In genomic region chr2:218687400-218688060, GRCh38 we compare ENCODE assay signal across 8 cellular contexts. TPM values are rescaled to one million over a fixed set of nuclear protein-coding genes. Genes with fewer than 3 reads are reported as not detected.
DNase-seq lines count a peak whose midpoint lies in the region; ATAC-seq and TF ChIP-seq lines count a peak whose summit lies in the region.
"Not testable (repeated sequence)": the region's sequence is repeated elsewhere in the genome, so short reads cannot be mapped to it uniquely, and the experiment has no call there.

No MANE protein-coding gene starts in this region.

- not testable (repeated sequence) for H3K4me2 ChIP-seq in PC-3 (ENCODE audit: low read length)

- not testable (repeated sequence) for H3K27me3 Mint-ChIP-seq in activated CD8-positive, alpha-beta memory T cell treated with anti-CD3 and anti-CD28 coated beads, Interleukin-2, amount 10 ng/mL, durations not matched to agents 7 days and 5 days

- not testable (repeated sequence) for H3K9me3 ChIP-seq in BE2C; PC-3 (ENCODE audit: low read length)

- H3K79me2 ChIP-seq in PC-3 (ENCODE audit: low read length): not testable (repeated sequence)

- DNase-seq in BE2C (peak; percentile 69), GM19240 (ENCODE audit: insufficient read length, low spot score) (peak; percentile 34), NCI-H1105 (lab: John Stamatoyannopoulos, UW) (peak; percentile 24), PC-3 (peak; percentile 89), epithelial cell of esophagus (ENCODE audit: low read depth) (peak; percentile 84), left kidney (ENCODE audit: low read depth, low spot score) (peak; percentile 87), smooth muscle cell of the brain vasculature (ENCODE audit: low read depth, low spot score) (peak; percentile 32)
- DNase-seq in activated CD8-positive, alpha-beta memory T cell treated with anti-CD3 and anti-CD28 coated beads, Interleukin-2, amount 10 ng/mL, durations not matched to agents 7 days and 5 days: peak; percentile 51

- not testable (repeated sequence) for H3K9me2 ChIP-seq in PC-3 (replicated peaks; ENCODE audit: low read length)

- CTCF ChIA-PET in PC-3 (lab: Charles Lee): interaction anchor here (0.5 to 1.3 kb wide), 4 partner anchors 29 to 168 kb away, joined by 3 to 20 read pairs (median 12); partner anchors contain the start of genes BCS1L and ZNF142
- CTCF ChIA-PET in activated CD8-positive, alpha-beta memory T cell treated with anti-CD3 and anti-CD28 coated beads, Interleukin-2, amount 10 ng/mL, durations not matched to agents 7 days and 5 days (lab: Charles Lee): interaction anchor here (0.6 to 2.6 kb wide), 14 partner anchors 10 to 386 kb away, joined by 3 to 15 read pairs (median 4); partner anchors contain the start of genes BCS1L, TTLL4 and ZNF142

- not testable (repeated sequence) for H3K4me1 Mint-ChIP-seq in activated CD8-positive, alpha-beta memory T cell treated with anti-CD3 and anti-CD28 coated beads, Interleukin-2, amount 10 ng/mL, durations not matched to agents 7 days and 5 days

- H3K27me3 ChIP-seq in BE2C; PC-3 (ENCODE audit: low read length): not testable (repeated sequence)

- H3K4me1 ChIP-seq in BE2C; PC-3 (ENCODE audit: insufficient read depth, low read length): not testable (repeated sequence)

- not testable (repeated sequence) for H4K20me1 ChIP-seq in PC-3 (ENCODE audit: low read length)

- H2AFZ ChIP-seq in PC-3 (ENCODE audit: low read length): peak overlapping the region; percentile 45; the same call in 1 of the 2 replicates

- H3F3A ChIP-seq in PC-3 (ENCODE audit: low read length, unreplicated experiment): not testable (repeated sequence)

- H3K9me3 Mint-ChIP-seq in activated CD8-positive, alpha-beta memory T cell treated with anti-CD3 and anti-CD28 coated beads, Interleukin-2, amount 10 ng/mL, durations not matched to agents 7 days and 5 days (ENCODE audit: low read depth): not testable (repeated sequence)

- H3K36me3 ChIP-seq in BE2C; PC-3 (ENCODE audit: low read depth, low read length): not testable (repeated sequence)

- H3K4me3 Mint-ChIP-seq in activated CD8-positive, alpha-beta memory T cell treated with anti-CD3 and anti-CD28 coated beads, Interleukin-2, amount 10 ng/mL, durations not matched to agents 7 days and 5 days: not testable (repeated sequence)

- POLR2A ChIA-PET in PC-3 (lab: Charles Lee; ENCODE audit: unreplicated experiment): not testable (repeated sequence)

- not testable (repeated sequence) for H3K4me3 ChIP-seq in BE2C (ENCODE audit: low read depth, low read length); PC-3 (ENCODE audit: low read length); epithelial cell of esophagus (ENCODE audit: low read length)

- not testable (repeated sequence) for H3K9ac ChIP-seq in PC-3 (ENCODE audit: low read length)

- ATAC-seq in PC-3: peak; percentile 99
- peak; percentile 73 for ATAC-seq in activated CD8-positive, alpha-beta memory T cell treated with anti-CD3 and anti-CD28 coated beads, Interleukin-2, amount 10 ng/mL, durations not matched to agents 7 days and 5 days

- H3K27ac Mint-ChIP-seq in activated CD8-positive, alpha-beta memory T cell treated with anti-CD3 and anti-CD28 coated beads, Interleukin-2, amount 10 ng/mL, durations not matched to agents 7 days and 5 days: not testable (repeated sequence)

- H3K36me3 Mint-ChIP-seq in activated CD8-positive, alpha-beta memory T cell treated with anti-CD3 and anti-CD28 coated beads, Interleukin-2, amount 10 ng/mL, durations not matched to agents 7 days and 5 days: not testable (repeated sequence)

- TF ChIP-seq CTCF in BE2C (IDR thresholded peaks at IDR 0.05; ENCODE audit: low read depth, low read length) (peak; percentile 98), PC-3 (conservative IDR thresholded peaks at IDR 0.05; ENCODE audit: low read depth, low read length) (peak; percentile 88), epithelial cell of esophagus (IDR thresholded peaks at IDR 0.05; ENCODE audit: insufficient read depth, low read depth, low read length, missing control alignments) (peak; percentile 96)

- H3K27ac ChIP-seq in PC-3 (ENCODE audit: low read length): not testable (repeated sequence)

- not testable (repeated sequence) for BruUV-seq in PC-3 (replicated peaks; lab: Mats Ljungman, UMichigan)

- intact Hi-C loops in PC-3 (cut with micrococcal nuclease): loop anchor here (1.0 kb wide), 2 partner anchors 29 to 160 kb away; no protein-coding TSS in a partner anchor

RNA-seq across cellular contexts. Expression of gene STK36, which starts 15.6 kb away (rescaled TPM):
- 29.9 TPM for polyA plus RNA-seq in BE2C (2012; ENCODE audit: insufficient read depth, insufficient read length, low read depth)
- total RNA-seq in PC-3 (2014; rRNA removed): 32.9 and 48.2 TPM in 2 replicates
- total RNA-seq in activated CD8-positive, alpha-beta memory T cell treated with anti-CD3 and anti-CD28 coated beads, Interleukin-2, amount 10 ng/mL, durations not matched to agents 7 days and 5 days: 10 to 100 TPM; 16.8 to 22.4 TPM

RNA-seq across cellular contexts. Expression of gene RNF25, which starts 15.7 kb away (rescaled TPM):
- polyA plus RNA-seq in BE2C (2012; ENCODE audit: insufficient read depth, insufficient read length, low read depth): 301 TPM
- 35.1 and 42.4 TPM in 2 replicates for total RNA-seq in PC-3 (2014; rRNA removed)
- 10 to 100 TPM; 22.0 to 25.7 TPM for total RNA-seq in activated CD8-positive, alpha-beta memory T cell treated with anti-CD3 and anti-CD28 coated beads, Interleukin-2, amount 10 ng/mL, durations not matched to agents 7 days and 5 days

RNA-seq across cellular contexts. Expression of gene TTLL4, which starts 23.1 kb away (rescaled TPM):
- polyA plus RNA-seq in BE2C (2012; ENCODE audit: insufficient read depth, insufficient read length, low read depth): 13.0 TPM
- total RNA-seq in PC-3 (2014; rRNA removed): 21.0 and 32.9 TPM in 2 replicates
- 10 to 100 TPM; 39.6 to 40.4 TPM for total RNA-seq in activated CD8-positive, alpha-beta memory T cell treated with anti-CD3 and anti-CD28 coated beads, Interleukin-2, amount 10 ng/mL, durations not matched to agents 7 days and 5 days

RNA-seq across cellular contexts. Expression of gene BCS1L, which starts 28.0 kb away (rescaled TPM):
- 265 TPM for polyA plus RNA-seq in BE2C (2012; ENCODE audit: insufficient read depth, insufficient read length, low read depth)
- 41.3 and 48.5 TPM in 2 replicates for total RNA-seq in PC-3 (2014; rRNA removed)
- total RNA-seq in activated CD8-positive, alpha-beta memory T cell treated with anti-CD3 and anti-CD28 coated beads, Interleukin-2, amount 10 ng/mL, durations not matched to agents 7 days and 5 days: 10 to 100 TPM; 55.2 to 67.6 TPM

RNA-seq across cellular contexts. Expression of gene ZNF142, which starts 28.1 kb away (rescaled TPM):
- polyA plus RNA-seq in BE2C (2012; ENCODE audit: insufficient read depth, insufficient read length, low read depth): 20.7 TPM
- 35.5 and 36.3 TPM in 2 replicates for total RNA-seq in PC-3 (2014; rRNA removed)
- total RNA-seq in activated CD8-positive, alpha-beta memory T cell treated with anti-CD3 and anti-CD28 coated beads, Interleukin-2, amount 10 ng/mL, durations not matched to agents 7 days and 5 days: 10 to 100 TPM; 54.2 to 55.4 TPM

Comparison
In these comparisons a context has a peak if more than half of its experiments do, and no peak if none do; other contexts are left out.
1. DNase-seq: peak in every context shown above with its lines; median percentile 89 in PC-3; 87 in left kidney; 84 in epithelial cell of esophagus; 69 in BE2C; 51 in activated CD8-positive, alpha-beta memory T cell treated with anti-CD3 and anti-CD28 coated beads, Interleukin-2, amount 10 ng/mL, durations not matched to agents 7 days and 5 days; 34 in GM19240; 32 in smooth muscle cell of the brain vasculature; 24 in NCI-H1105.